In genomic region chr11:128776434-128777284, GRCh38 we compare ENCODE assay signal across 8 cellular contexts.
DNase-seq lines count a peak whose midpoint lies in the region; ATAC-seq and TF ChIP-seq lines count a peak whose summit lies in the region.

No MANE protein-coding gene starts in this region.

- peak overlapping the region; percentile 58 for H3K4me3 ChIP-seq in BE2C (ENCODE audit: low read depth, low read length)
- no peak overlapping the region for H3K4me3 ChIP-seq in fibroblast of lung (replicated peaks in 1 of 4; ENCODE audit: control extremely low read depth in 1 of 4, insufficient read depth in 1 of 4, low read depth in 3 of 4, low read length in 4 of 4)

- H3K27me3 Mint-ChIP-seq in progenitor cell of endocrine pancreas, result peaks cover 61% of the 10 kb centered on the region

- H3K9me3 Mint-ChIP-seq in progenitor cell of endocrine pancreas (ENCODE audit: low read depth), result no peaks in the 10 kb centered on the region

- H3K9ac ChIP-seq in fibroblast of lung (ENCODE audit: insufficient read depth, low read length), result no peak overlapping the region

- H3K27me3 ChIP-seq in BE2C, result no peaks in the 10 kb centered on the region
- no peaks in the 10 kb centered on the region for H3K27me3 ChIP-seq in fibroblast of lung (ENCODE audit: control insufficient read depth, insufficient read depth, low read length)

- no peak overlapping the region for H2AFZ ChIP-seq in fibroblast of lung (ENCODE audit: low read length)

- ATAC-seq in HG03159 (IDR thresholded peaks at IDR 0.05; ENCODE audit: unreplicated experiment) (peak; percentile 57), HG02870 (IDR thresholded peaks at IDR 0.05; ENCODE audit: unreplicated experiment) (no peak)

- H3K4me1 ChIP-seq in BE2C (peaks cover 3% of the 10 kb centered on the region; the same call in 1 of the 2 replicates), fibroblast of lung (ENCODE audit: control insufficient read depth, extremely low read depth, insufficient read depth, low read length) (no peaks in the 10 kb centered on the region)

- no peaks in the 10 kb centered on the region for H3K36me3 Mint-ChIP-seq in progenitor cell of endocrine pancreas (ENCODE audit: insufficient read depth)

- H3K4me2 ChIP-seq in fibroblast of lung (ENCODE audit: extremely low read depth, insufficient read depth, low read length), result no peak overlapping the region

- TF ChIP-seq CTCF in BE2C (IDR thresholded peaks at IDR 0.05; ENCODE audit: low read depth, low read length) (peak; percentile 74), fibroblast of lung (conservative IDR thresholded peaks at IDR 0.05 in 1 of 2, IDR thresholded peaks at IDR 0.05 in 1 of 2; ENCODE audit: low read depth in 1 of 2, low read length in 2 of 2) (peak; percentile 48 to 65), progenitor cell of endocrine pancreas (IDR thresholded peaks at IDR 0.05; ENCODE audit: unreplicated experiment) (peak; percentile 65)

- no peak overlapping the region for H3K27ac ChIP-seq in fibroblast of lung (ENCODE audit: insufficient read depth, low read length)

- no peak overlapping the region for H3K27ac Mint-ChIP-seq in progenitor cell of endocrine pancreas

- no peaks in the 10 kb centered on the region for H3K9me3 ChIP-seq in BE2C
- no peaks in the 10 kb centered on the region for H3K9me3 ChIP-seq in fibroblast of lung (ENCODE audit: control insufficient read depth, insufficient read depth, low read depth, low read length)

- H3K4me3 Mint-ChIP-seq in progenitor cell of endocrine pancreas (ENCODE audit: low read depth), result no peak overlapping the region

- H4K20me1 ChIP-seq in fibroblast of lung (ENCODE audit: control insufficient read depth, extremely low read depth, insufficient read depth, low read length), result no peaks in the 10 kb centered on the region

- no peaks in the 10 kb centered on the region for H3K79me2 ChIP-seq in fibroblast of lung (ENCODE audit: control insufficient read depth, insufficient read depth, low read length)

- peaks cover 4% of the 10 kb centered on the region for H3K4me1 Mint-ChIP-seq in progenitor cell of endocrine pancreas (ENCODE audit: low read depth)

- peak; percentile 78 for DNase-seq in BE2C
- peak; percentile 22 for DNase-seq in activated CD4-positive, alpha-beta T cell treated with anti-CD3 and anti-CD28 coated beads, Interleukin-2, amount 50 U/mL, for 1 hour
- DNase-seq in fibroblast of lung (ENCODE audit: low read depth in 2 of 2), result peak; percentile 45 to 47
- DNase-seq in progenitor cell of endocrine pancreas (ENCODE audit: low spot score, unreplicated experiment), result peak; percentile 50
- no peak for DNase-seq in NCI-H2196 treated with DMSO at 0.1 percent for 48 hours (lab: John Stamatoyannopoulos, UW; ENCODE audit: unreplicated experiment)
- DNase-seq in NCI-H2171 treated with DMSO at 0.1 percent for 48 hours (lab: John Stamatoyannopoulos, UW), result no peak

- H3K36me3 ChIP-seq in BE2C, result no peaks in the 10 kb centered on the region
- H3K36me3 ChIP-seq in fibroblast of lung (ENCODE audit: control insufficient read depth, insufficient read depth, low read length), result no peaks in the 10 kb centered on the region

Comparison
In these comparisons a context has a peak if more than half of its experiments do, and no peak if none do; other contexts are left out.
1. DNase-seq: peak in BE2C (single experiment), activated CD4-positive, alpha-beta T cell treated with anti-CD3 and anti-CD28 coated beads, Interleukin-2, amount 50 U/mL, for 1 hour (single experiment), fibroblast of lung (2 of 2) and progenitor cell of endocrine pancreas (single experiment); none in NCI-H2196 treated with DMSO at 0.1 percent for 48 hours (single experiment) and NCI-H2171 treated with DMSO at 0.1 percent for 48 hours (single experiment).
2. Peak in every context shown above with its lines, with median percentiles within 50 percentile points of each other: CTCF ChIP-seq.